19 cellular contexts compared by ENCODE assay signal in genomic region chr13:23561261-23561660, GRCh38. TPM values are rescaled to one million over a fixed set of nuclear protein-coding genes. Genes with fewer than 3 reads are reported as not detected.
A peak's percentile ranks its signal among the peaks of the same experiment; 100 is the strongest.
DNase-seq lines count a peak whose midpoint lies in the region; ATAC-seq and TF ChIP-seq lines count a peak whose summit lies in the region.
"Had no signal": no experiment of that assay in that cellular context is flagged by ENCODE, and none has a peak within 500 bp of the region (broad histone marks: within the 10 kb centered on the region; RNA-seq: fewer than 3 reads in every experiment).

No MANE protein-coding gene starts in this region.

- ATAC-seq in GM18502 (IDR thresholded peaks at IDR 0.05; ENCODE audit: poor library complexity, unreplicated experiment) (peak; percentile 94), HG03039 (IDR thresholded peaks at IDR 0.05; ENCODE audit: unreplicated experiment) (peak; percentile 77)
- ATAC-seq: activated CD4-positive, CD25-positive, alpha-beta regulatory T cell treated with anti-CD3 and anti-CD28 coated beads, Interleukin-2, amount 50 U/mL, for 24 hours had no signal

- DNase-seq in GM20000 (ENCODE audit: low spot score) = peak; percentile 50
- DNase-seq in left ventricle myocardium inferior = no peak
- DNase-seq in GM03348 (ENCODE audit: low spot score) = no peak
- DNase-seq in NCI-H446 (lab: John Stamatoyannopoulos, UW) = no peak
- no peak for DNase-seq in NOMO-1 treated with DMSO at 0.1 percent for 48 hours (lab: John Stamatoyannopoulos, UW; ENCODE audit: unreplicated experiment)
- DNase-seq in superior temporal gyrus (ENCODE audit: extremely low spot score) = no peak
- DNase-seq: activated naive CD4-positive, alpha-beta T cell; dermis blood vessel endothelial cell; GOT3; midbrain; NCI-H2081 treated with DMSO at 0.1 percent for 48 hours; nucleus accumbens; small intestine; stimulated activated naive CD4-positive, alpha-beta T cell; T-helper 2 cell had no signal

- no peaks in the 10 kb centered on the region for H3K9me3 ChIP-seq in left ventricle myocardium inferior (replicated peaks)
- H3K9me3 ChIP-seq: upper lobe of left lung had no signal

- intact Hi-C loops in left ventricle myocardium inferior (cut with micrococcal nuclease) = no loop called here

- peaks cover 56% of the 10 kb centered on the region for H3K4me1 ChIP-seq in left ventricle myocardium inferior

- H3K36me3 ChIP-seq in left ventricle myocardium inferior = no peaks in the 10 kb centered on the region
- H3K36me3 ChIP-seq: upper lobe of left lung had no signal

- H3K27ac ChIP-seq in left ventricle myocardium inferior (replicated peaks) = peak overlapping the region; percentile 90

- TF ChIP-seq CTCF in GM20000 (IDR thresholded peaks at IDR 0.05; ENCODE audit: extremely low read depth, missing control alignments) = no peak
- no peak for TF ChIP-seq CTCF in left ventricle myocardium inferior (IDR thresholded peaks at IDR 0.05; ENCODE audit: borderline replicate concordance)

- no peak overlapping the region for H3K4me3 ChIP-seq in left ventricle myocardium inferior
- H3K4me3 ChIP-seq: upper lobe of left lung had no signal

- H3K27me3 ChIP-seq in left ventricle myocardium inferior (ENCODE audit: low read depth) = no peaks in the 10 kb centered on the region
- H3K27me3 ChIP-seq: upper lobe of left lung had no signal

RNA-seq across cellular contexts. Expression of gene TNFRSF19, which starts 9.0 kb away (rescaled TPM):
- 25.9 TPM for total RNA-seq in left ventricle myocardium inferior
